ENCODE assay signal across 12 cellular contexts in the genomic region with DNA sequence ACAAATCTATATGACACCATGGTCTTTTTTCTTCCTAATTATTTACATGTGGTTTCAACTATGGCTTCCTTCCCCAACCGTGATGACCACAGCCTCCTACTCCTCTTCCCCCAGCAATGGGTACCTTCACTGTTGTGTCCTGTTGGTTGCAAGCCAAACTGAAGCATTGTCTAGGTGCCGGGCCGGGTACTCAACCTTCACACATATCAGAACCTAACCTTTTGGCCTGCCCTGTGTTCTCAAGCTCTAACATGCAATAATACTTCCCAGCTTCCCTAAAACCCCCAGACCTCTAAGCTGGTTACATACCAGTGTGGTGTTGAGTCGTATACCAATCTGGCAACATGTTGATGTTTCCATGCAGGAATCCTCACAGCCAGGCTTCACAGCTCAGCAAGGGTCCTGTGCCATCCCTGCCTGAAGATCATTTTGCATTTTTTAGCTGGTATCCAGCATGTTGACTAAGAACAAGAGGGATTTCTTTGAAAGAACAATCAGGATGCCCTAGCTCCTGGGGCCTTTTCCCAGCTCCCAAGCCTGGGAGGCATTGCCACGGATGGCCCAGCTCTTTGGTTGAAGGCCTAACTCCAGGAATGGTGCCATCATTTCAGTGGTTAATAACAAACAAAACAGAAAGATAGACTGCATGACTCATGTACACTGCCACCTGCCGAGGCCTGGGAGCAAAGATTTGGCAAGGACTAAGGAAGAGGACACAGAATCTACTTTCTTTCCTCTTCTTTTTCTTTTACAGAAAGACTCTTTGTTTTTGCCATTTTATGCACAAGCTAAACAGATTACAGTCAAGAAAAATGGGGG.
DNase-seq lines count a peak whose midpoint lies in the region; ATAC-seq, FAIRE-seq and TF ChIP-seq lines count a peak whose summit lies in the region.
"Had no signal": no experiment of that assay in that cellular context is flagged by ENCODE, and none has a peak within 500 bp of the region (broad histone marks: within the 10 kb centered on the region; RNA-seq: fewer than 3 reads in every experiment).

No MANE protein-coding gene starts in this region.

- H3K4me3 Mint-ChIP-seq in stimulated activated naive B cell treated with anti-CD40 and anti-IgM and Interleukin-4, amounts not matched to agents 10 μg/mL and 1 μg/mL and 100 μg/mL, for 72 hours: no peak overlapping the region

- dilution Hi-C loops in keratinocyte (cut with MboI; ENCODE audit: extremely low pct_ligation_motif_present, low sequenced_read_pairs): no loop called here

- H3K9me1 ChIP-seq in keratinocyte (ENCODE audit: control insufficient read depth, extremely low read depth, insufficient read depth, low read length): no peaks in the 10 kb centered on the region

- no peaks in the 10 kb centered on the region for H4K20me1 ChIP-seq in keratinocyte (ENCODE audit: control insufficient read depth, extremely low read depth, insufficient read depth, low read length)
- H4K20me1 ChIP-seq: BLaER1 had no signal

- H3K4me2 ChIP-seq in keratinocyte (ENCODE audit: control insufficient read depth, extremely low read depth, insufficient read depth, low read depth, low read length): no peak overlapping the region
- H3K4me2 ChIP-seq: BLaER1 had no signal

- CTCF ChIA-PET in HEK293 (lab: Yijun Ruan, JAX): interaction anchor here (0.6 to 1.3 kb wide), 7 partner anchors 14 to 783 kb away, joined by 3 to 7 read pairs (median 3); no protein-coding TSS in a partner anchor

- intact Hi-C loops in upper lobe of right lung (cut with DNase I): no loop called here

- no peaks in the 10 kb centered on the region for H3K36me3 Mint-ChIP-seq in stimulated activated naive B cell treated with anti-CD40 and anti-IgM and Interleukin-4, amounts not matched to agents 10 μg/mL and 1 μg/mL and 100 μg/mL, for 72 hours

- no peaks in the 10 kb centered on the region for H3K36me3 ChIP-seq in HEK293 (ENCODE audit: control insufficient read depth in 2 of 2, insufficient read depth in 1 of 2, low read length in 2 of 2)
- no peaks in the 10 kb centered on the region for H3K36me3 ChIP-seq in keratinocyte (ENCODE audit: control insufficient read depth in 2 of 2, extremely low read depth in 1 of 2, insufficient read depth in 2 of 2, low read length in 2 of 2)
- no peaks in the 10 kb centered on the region for H3K36me3 ChIP-seq in upper lobe of right lung
- H3K36me3 ChIP-seq: BLaER1 had no signal

- peak; percentile 44; the same call in 1 of the 2 replicates for TF ChIP-seq CTCF in HEK293 (tag by site-specific recombination; IDR thresholded peaks at IDR 0.05)
- TF ChIP-seq CTCF in keratinocyte (optimal IDR thresholded peaks at IDR 0.05 in 1 of 3, IDR thresholded peaks at IDR 0.05 in 1 of 3, conservative IDR thresholded peaks at IDR 0.05 in 1 of 3; ENCODE audit: extremely low read depth in 1 of 3, insufficient read depth in 2 of 3, low read length in 3 of 3): peak in 2 of 3 experiments; percentile 11 to 51
- no peak for TF ChIP-seq CTCF in upper lobe of right lung (IDR thresholded peaks at IDR 0.05)

- H3K4me1 ChIP-seq in HEK293 (ENCODE audit: control insufficient read depth, insufficient read depth, low read length) (peaks cover 9% of the 10 kb centered on the region; the same call in 1 of the 2 replicates), keratinocyte (ENCODE audit: control insufficient read depth, extremely low read depth, insufficient read depth, low read length) (no peaks in the 10 kb centered on the region), upper lobe of right lung (no peaks in the 10 kb centered on the region)
- H3K4me1 ChIP-seq: BLaER1 had no signal

- H2AFZ ChIP-seq in keratinocyte (ENCODE audit: control insufficient read depth, low read length): no peak overlapping the region

- no peaks in the 10 kb centered on the region for H3K27me3 ChIP-seq in keratinocyte (ENCODE audit: control insufficient read depth, extremely low read depth, insufficient read depth, low read length)
- no peaks in the 10 kb centered on the region for H3K27me3 ChIP-seq in upper lobe of right lung
- H3K27me3 ChIP-seq: BLaER1 had no signal

- H3K4me3 ChIP-seq in HEK293 (ENCODE audit: low read depth, low read length) (no peak overlapping the region), keratinocyte (ENCODE audit: control insufficient read depth in 2 of 3, extremely low read depth in 1 of 3, insufficient read depth in 2 of 3, low read depth in 1 of 3, low read length in 3 of 3) (no peak overlapping the region), upper lobe of right lung (no peak overlapping the region)
- H3K4me3 ChIP-seq: BLaER1 had no signal

- no peak for ATAC-seq in upper lobe of right lung
- ATAC-seq in stimulated activated naive B cell treated with anti-CD40 and anti-IgM and Interleukin-4, amounts not matched to agents 10 μg/mL and 1 μg/mL and 100 μg/mL, for 72 hours (replicated peaks): no peak

- H3K27ac Mint-ChIP-seq in stimulated activated naive B cell treated with anti-CD40 and anti-IgM and Interleukin-4, amounts not matched to agents 10 μg/mL and 1 μg/mL and 100 μg/mL, for 72 hours: no peak overlapping the region

- H3K27ac ChIP-seq in HEK293 (ENCODE audit: extremely low read depth, low read depth, low read length): no peak overlapping the region; the same call in 1 of the 2 replicates
- H3K27ac ChIP-seq in keratinocyte (ENCODE audit: control insufficient read depth, insufficient read depth, low read length): no peak overlapping the region
- no peak overlapping the region for H3K27ac ChIP-seq in upper lobe of right lung
- H3K27ac ChIP-seq: BLaER1 had no signal

- no peaks in the 10 kb centered on the region for H3K27me3 Mint-ChIP-seq in stimulated activated naive B cell treated with anti-CD40 and anti-IgM and Interleukin-4, amounts not matched to agents 10 μg/mL and 1 μg/mL and 100 μg/mL, for 72 hours

- no peaks in the 10 kb centered on the region for H3K4me1 Mint-ChIP-seq in stimulated activated naive B cell treated with anti-CD40 and anti-IgM and Interleukin-4, amounts not matched to agents 10 μg/mL and 1 μg/mL and 100 μg/mL, for 72 hours

- DNase-seq in A172 (ENCODE audit: low spot score): peak; percentile 90
- peak; percentile 81 for DNase-seq in astrocyte of the hippocampus (ENCODE audit: low read depth, low spot score)
- no peak for DNase-seq in keratinocyte (ENCODE audit: low read depth, low spot score)
- no peak for DNase-seq in HuH-7.5 (ENCODE audit: low spot score)
- no peak for DNase-seq in upper lobe of right lung
- DNase-seq in stimulated activated naive B cell treated with anti-CD40 and anti-IgM and Interleukin-4, amounts not matched to agents 10 μg/mL and 1 μg/mL and 100 μg/mL, for 72 hours: no peak
- DNase-seq in NAMALWA (ENCODE audit: low spot score): no peak
- DNase-seq: amniotic stem cell, NCI-H1436 treated with DMSO at 0.1 percent for 48 hours, Right ventricle myocardium superior had no signal

- H3K79me2 ChIP-seq in keratinocyte (ENCODE audit: control insufficient read depth, insufficient read depth, low read length): no peaks in the 10 kb centered on the region

- no peak overlapping the region for H3K9ac ChIP-seq in keratinocyte (ENCODE audit: control insufficient read depth, extremely low read depth, insufficient read depth, low read length)
- H3K9ac ChIP-seq: BLaER1 had no signal

- POLR2A ChIA-PET in HEK293 (lab: Yijun Ruan, JAX): interaction anchor here (0.9 to 1.3 kb wide), 2 partner anchors 9 to 32 kb away, joined by 4 read pairs; no protein-coding TSS in a partner anchor

- H3K9me3 Mint-ChIP-seq in stimulated activated naive B cell treated with anti-CD40 and anti-IgM and Interleukin-4, amounts not matched to agents 10 μg/mL and 1 μg/mL and 100 μg/mL, for 72 hours: peaks cover 16 to 30% of the 10 kb centered on the region in 2 donors

- H3K9me3 ChIP-seq in HEK293 (ENCODE audit: control insufficient read depth, insufficient read depth, low read depth, low read length): no peaks in the 10 kb centered on the region
- no peaks in the 10 kb centered on the region for H3K9me3 ChIP-seq in keratinocyte (ENCODE audit: control insufficient read depth, low read depth, low read length)
- H3K9me3 ChIP-seq in upper lobe of right lung: no peaks in the 10 kb centered on the region

- FAIRE-seq in keratinocyte (lab: Jason Lieb, UNC): peak; percentile 82

TF ChIP-seq in HEK293, 187 proteins besides CTCF, POLR2A, EP300 and RAD21 (continues in another document):
- TF ChIP-seq ZNF335 (tag by site-specific recombination; conservative IDR thresholded peaks at IDR 0.05): peak; percentile 93
- TF ChIP-seq ZNF114 (tag by site-specific recombination; IDR thresholded peaks at IDR 0.05): no peak
- no peak for TF ChIP-seq ZNF585B (tag by site-specific recombination; IDR thresholded peaks at IDR 0.05)
- TF ChIP-seq ZNF623 (tag by site-specific recombination; IDR thresholded peaks at IDR 0.05): no peak
- peak; percentile 35; the same call in 1 of the 2 replicates for TF ChIP-seq GLIS1 (tag by site-specific recombination; IDR thresholded peaks at IDR 0.05)
- peak; percentile 46; the same call in 1 of the 2 replicates for TF ChIP-seq ZIC2 (tag by site-specific recombination; IDR thresholded peaks at IDR 0.05)

Comparison
In these comparisons a context has a peak if more than half of its experiments do, and no peak if none do; other contexts are left out.
1. DNase-seq: peak in A172 (single experiment) and astrocyte of the hippocampus (single experiment); none in keratinocyte (single experiment), HuH-7.5 (single experiment), upper lobe of right lung (single experiment), stimulated activated naive B cell treated with anti-CD40 and anti-IgM and Interleukin-4, amounts not matched to agents 10 μg/mL and 1 μg/mL and 100 μg/mL, for 72 hours (single experiment) and NAMALWA (single experiment).